ENCODE assay signal across 1 cellular context in the genomic region with DNA sequence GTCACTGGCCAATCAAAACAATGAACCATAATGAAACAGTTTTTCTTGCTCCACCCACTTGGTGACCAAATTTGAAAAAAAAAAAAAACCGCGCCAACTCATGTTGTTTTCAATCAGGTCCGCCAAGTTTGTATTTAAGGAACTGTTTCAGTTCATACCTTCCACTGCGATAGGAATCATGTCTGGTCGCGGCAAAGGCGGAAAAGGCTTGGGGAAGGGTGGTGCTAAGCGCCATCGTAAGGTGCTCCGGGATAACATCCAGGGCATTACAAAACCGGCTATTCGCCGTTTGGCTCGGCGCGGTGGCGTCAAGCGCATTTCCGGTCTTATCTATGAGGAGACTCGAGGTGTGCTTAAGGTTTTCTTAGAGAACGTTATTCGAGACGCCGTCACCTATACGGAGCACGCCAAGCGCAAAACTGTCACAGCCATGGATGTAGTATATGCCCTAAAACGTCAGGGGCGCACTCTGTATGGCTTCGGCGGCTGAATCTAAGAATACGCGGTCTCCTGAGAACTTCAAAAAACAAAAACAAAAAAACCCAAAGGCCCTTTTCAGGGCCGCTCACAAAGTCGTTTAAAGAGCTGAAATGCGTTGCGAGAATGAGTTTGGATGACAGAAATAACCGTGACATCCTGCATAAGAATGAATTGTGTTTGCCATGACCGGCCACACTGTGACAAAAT.
TF ChIP-seq lines count a peak whose summit lies in the region.

No MANE protein-coding gene starts in this region.

TF ChIP-seq in HepG2, 621 proteins besides CTCF, POLR2A, EP300 and RAD21 (continued from another document and continues in another):
- TF ChIP-seq ZNF326 (CRISPR knock-in tag; IDR thresholded peaks at IDR 0.05; ENCODE audit: borderline replicate concordance), result no peak
- peak; percentile 75 for TF ChIP-seq BCL6 (CRISPR knock-in tag; IDR thresholded peaks at IDR 0.05)
- peak; percentile 98 for TF ChIP-seq TOE1 (CRISPR knock-in tag; IDR thresholded peaks at IDR 0.05)
- TF ChIP-seq TFE3 (CRISPR knock-in tag; IDR thresholded peaks at IDR 0.05), result peak; percentile 55; the same call in 1 of the 2 replicates
- TF ChIP-seq ATM (IDR thresholded peaks at IDR 0.05; ENCODE audit: borderline replicate concordance), result no peak
- no peak; the same call in 1 of the 2 replicates for TF ChIP-seq ZNF296 (CRISPR knock-in tag; conservative IDR thresholded peaks at IDR 0.05)
- TF ChIP-seq, protein P1, sequence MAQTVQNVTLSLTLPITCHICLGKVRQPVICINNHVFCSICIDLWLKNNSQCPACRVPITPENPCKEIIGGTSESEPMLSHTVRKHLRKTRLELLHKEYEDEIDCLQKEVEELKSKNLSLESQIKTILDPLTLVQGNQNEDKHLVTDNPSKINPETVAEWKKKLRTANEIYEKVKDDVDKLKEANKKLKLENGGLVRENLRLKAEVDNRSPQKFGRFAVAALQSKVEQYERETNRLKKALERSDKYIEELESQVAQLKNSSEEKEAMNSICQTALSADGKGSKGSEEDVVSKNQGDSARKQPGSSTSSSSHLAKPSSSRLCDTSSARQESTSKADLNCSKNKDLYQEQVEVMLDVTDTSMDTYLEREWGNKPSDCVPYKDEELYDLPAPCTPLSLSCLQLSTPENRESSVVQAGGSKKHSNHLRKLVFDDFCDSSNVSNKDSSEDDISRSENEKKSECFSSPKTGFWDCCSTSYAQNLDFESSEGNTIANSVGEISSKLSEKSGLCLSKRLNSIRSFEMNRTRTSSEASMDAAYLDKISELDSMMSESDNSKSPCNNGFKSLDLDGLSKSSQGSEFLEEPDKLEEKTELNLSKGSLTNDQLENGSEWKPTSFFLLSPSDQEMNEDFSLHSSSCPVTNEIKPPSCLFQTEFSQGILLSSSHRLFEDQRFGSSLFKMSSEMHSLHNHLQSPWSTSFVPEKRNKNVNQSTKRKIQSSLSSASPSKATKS (CRISPR knock-in tag; IDR thresholded peaks at IDR 0.05), result peak; percentile 95; the same call in 1 of the 2 replicates
- peak; percentile 74; the same call in 1 of the 2 replicates for TF ChIP-seq ESRRA (CRISPR knock-in tag; IDR thresholded peaks at IDR 0.05; ENCODE audit: low read depth)
- TF ChIP-seq, protein P2, sequence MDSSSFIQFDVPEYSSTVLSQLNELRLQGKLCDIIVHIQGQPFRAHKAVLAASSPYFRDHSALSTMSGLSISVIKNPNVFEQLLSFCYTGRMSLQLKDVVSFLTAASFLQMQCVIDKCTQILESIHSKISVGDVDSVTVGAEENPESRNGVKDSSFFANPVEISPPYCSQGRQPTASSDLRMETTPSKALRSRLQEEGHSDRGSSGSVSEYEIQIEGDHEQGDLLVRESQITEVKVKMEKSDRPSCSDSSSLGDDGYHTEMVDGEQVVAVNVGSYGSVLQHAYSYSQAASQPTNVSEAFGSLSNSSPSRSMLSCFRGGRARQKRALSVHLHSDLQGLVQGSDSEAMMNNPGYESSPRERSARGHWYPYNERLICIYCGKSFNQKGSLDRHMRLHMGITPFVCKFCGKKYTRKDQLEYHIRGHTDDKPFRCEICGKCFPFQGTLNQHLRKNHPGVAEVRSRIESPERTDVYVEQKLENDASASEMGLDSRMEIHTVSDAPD (CRISPR knock-in tag; IDR thresholded peaks at IDR 0.05), result peak; percentile 87
- peak; percentile 93 for TF ChIP-seq TAF1 (CRISPR knock-in tag; IDR thresholded peaks at IDR 0.05)
- peak; percentile 90; the same call in 1 of the 2 replicates for TF ChIP-seq ZNF34 (CRISPR knock-in tag; IDR thresholded peaks at IDR 0.05; ENCODE audit: borderline replicate concordance)
- TF ChIP-seq IRF9 (CRISPR knock-in tag; IDR thresholded peaks at IDR 0.05; ENCODE audit: borderline replicate concordance), result peak; percentile 97
- 0 out of 2 replicates have a peak, but pooled peaks have one; percentile 65 for TF ChIP-seq ZNF674 (CRISPR knock-in tag; IDR thresholded peaks at IDR 0.05; ENCODE audit: low read depth)
- peak; percentile 87; the same call in 1 of the 2 replicates for TF ChIP-seq ZNF746 (CRISPR knock-in tag; IDR thresholded peaks at IDR 0.05)
- TF ChIP-seq ZNF83 (CRISPR knock-in tag; IDR thresholded peaks at IDR 0.05; ENCODE audit: borderline replicate concordance), result peak; percentile 85; the same call in 1 of the 2 replicates
- TF ChIP-seq KDM4B (CRISPR knock-in tag; IDR thresholded peaks at IDR 0.05), result peak; percentile 89
- TF ChIP-seq ZNF549 (CRISPR knock-in tag; IDR thresholded peaks at IDR 0.05), result no peak
- TF ChIP-seq NONO (IDR thresholded peaks at IDR 0.05), result no peak
- peak; percentile 93 for TF ChIP-seq NONO (CRISPR knock-in tag; conservative IDR thresholded peaks at IDR 0.05)
- TF ChIP-seq SYNCRIP (IDR thresholded peaks at IDR 0.05; ENCODE audit: insufficient read depth, low read depth, low read length), result no peak
- peak; percentile 73 for TF ChIP-seq FOXJ3 (CRISPR knock-in tag; IDR thresholded peaks at IDR 0.05; ENCODE audit: borderline replicate concordance)
- TF ChIP-seq ZNF3 (CRISPR knock-in tag; IDR thresholded peaks at IDR 0.05), result peak; percentile 59; the same call in 1 of the 2 replicates
- TF ChIP-seq MAFK (conservative IDR thresholded peaks at IDR 0.05 in 1 of 2, IDR thresholded peaks at IDR 0.05 in 1 of 2; ENCODE audit: low read length in 2 of 2), result no peak
- peak; percentile 91 for TF ChIP-seq ZNF276 (CRISPR knock-in tag; IDR thresholded peaks at IDR 0.05; ENCODE audit: low read depth)
- TF ChIP-seq, protein P3, sequence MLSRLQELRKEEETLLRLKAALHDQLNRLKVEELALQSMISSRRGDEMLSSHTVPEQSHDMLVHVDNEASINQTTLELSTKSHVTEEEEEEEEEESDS (CRISPR knock-in tag; IDR thresholded peaks at IDR 0.05; ENCODE audit: borderline replicate concordance), result peak; percentile 89
- peak; percentile 95; the same call in 1 of the 2 replicates for TF ChIP-seq ZBTB20 (CRISPR knock-in tag; IDR thresholded peaks at IDR 0.05; ENCODE audit: borderline replicate concordance, low read depth)
- no peak for TF ChIP-seq SRSF9 (IDR thresholded peaks at IDR 0.05; ENCODE audit: borderline replicate concordance, insufficient read depth, low read depth, low read length, poor library complexity, severe bottlenecking)
- peak; percentile 78; the same call in 1 of the 2 replicates for TF ChIP-seq DNMT3B (CRISPR knock-in tag; conservative IDR thresholded peaks at IDR 0.05)
- peak; percentile 66; the same call in 1 of the 2 replicates for TF ChIP-seq ZNF136 (CRISPR knock-in tag; IDR thresholded peaks at IDR 0.05; ENCODE audit: low read depth)
- no peak; the same call in 1 of the 2 replicates for TF ChIP-seq SNRNP70 (IDR thresholded peaks at IDR 0.05; ENCODE audit: low read depth, low read length)
- TF ChIP-seq ZNF382 (CRISPR knock-in tag; IDR thresholded peaks at IDR 0.05; ENCODE audit: borderline replicate concordance), result no peak
- no peak; the same call in 1 of the 2 replicates for TF ChIP-seq HNF4G (IDR thresholded peaks at IDR 0.05; ENCODE audit: borderline replicate concordance, low read depth, low read length)
- TF ChIP-seq HNF4G (CRISPR knock-in tag; IDR thresholded peaks at IDR 0.05; ENCODE audit: borderline replicate concordance, low read depth), result peak; percentile 75; the same call in 1 of the 2 replicates
- peak; percentile 59; the same call in 1 of the 2 replicates for TF ChIP-seq DPF2 (CRISPR knock-in tag; IDR thresholded peaks at IDR 0.05; ENCODE audit: borderline replicate concordance, low read depth)
- TF ChIP-seq RFXANK (CRISPR knock-in tag; IDR thresholded peaks at IDR 0.05), result 0 out of 2 replicates have a peak, but pooled peaks have one; percentile 70
- peak; percentile 94; the same call in 1 of the 2 replicates for TF ChIP-seq NAIF1 (CRISPR knock-in tag; IDR thresholded peaks at IDR 0.05; ENCODE audit: borderline replicate concordance)
- TF ChIP-seq STAT5B (CRISPR knock-in tag; IDR thresholded peaks at IDR 0.05), result peak; percentile 91; the same call in 1 of the 2 replicates
- TF ChIP-seq HHEX (CRISPR knock-in tag; IDR thresholded peaks at IDR 0.05), result no peak
- TF ChIP-seq TARDBP (CRISPR knock-in tag; IDR thresholded peaks at IDR 0.05), result peak; percentile 98
- no peak for TF ChIP-seq ZNF207 (IDR thresholded peaks at IDR 0.05; ENCODE audit: borderline replicate concordance)
- peak; percentile 68; the same call in 1 of the 2 replicates for TF ChIP-seq ZNF724P (CRISPR knock-in tag; IDR thresholded peaks at IDR 0.05; ENCODE audit: borderline replicate concordance)
- TF ChIP-seq ZC3H4 (CRISPR knock-in tag; IDR thresholded peaks at IDR 0.05; ENCODE audit: borderline replicate concordance), result peak; percentile 100
- TF ChIP-seq ZNF354B (CRISPR knock-in tag; IDR thresholded peaks at IDR 0.05), result peak; percentile 84; the same call in 1 of the 2 replicates
- peak; percentile 98 for TF ChIP-seq E2F1 (CRISPR knock-in tag; IDR thresholded peaks at IDR 0.05)
- TF ChIP-seq SSRP1 (CRISPR knock-in tag; IDR thresholded peaks at IDR 0.05), result peak; percentile 99
- TF ChIP-seq ZSCAN29 (CRISPR knock-in tag; conservative IDR thresholded peaks at IDR 0.05), result peak; percentile 89; the same call in 1 of the 2 replicates
- peak; percentile 92; the same call in 1 of the 2 replicates for TF ChIP-seq ARID2 (CRISPR knock-in tag; IDR thresholded peaks at IDR 0.05; ENCODE audit: borderline replicate concordance)
- TF ChIP-seq CREM (IDR thresholded peaks at IDR 0.05), result peak; percentile 78
- no peak for TF ChIP-seq CREM (CRISPR knock-in tag; IDR thresholded peaks at IDR 0.05)
- 0 out of 2 replicates have a peak, but pooled peaks have one; percentile 27 for TF ChIP-seq CC2D1A (CRISPR knock-in tag; IDR thresholded peaks at IDR 0.05)
- TF ChIP-seq SIX4 (CRISPR knock-in tag; IDR thresholded peaks at IDR 0.05), result peak; percentile 42; the same call in 1 of the 2 replicates
- TF ChIP-seq IRX3 (CRISPR knock-in tag; IDR thresholded peaks at IDR 0.05; ENCODE audit: borderline replicate concordance, low read depth), result peak; percentile 80
- peak; percentile 54; the same call in 1 of the 2 replicates for TF ChIP-seq CREB1 (IDR thresholded peaks at IDR 0.05)
- peak; percentile 85 for TF ChIP-seq CREB1 (CRISPR knock-in tag; IDR thresholded peaks at IDR 0.05)
- no peak; the same call in 1 of the 2 replicates for TF ChIP-seq ZMYM2 (CRISPR knock-in tag; IDR thresholded peaks at IDR 0.05)
- peak; percentile 100 for TF ChIP-seq FIP1L1 (IDR thresholded peaks at IDR 0.05; ENCODE audit: borderline replicate concordance, insufficient read depth, low read depth, low read length)
- TF ChIP-seq MED8 (CRISPR knock-in tag; IDR thresholded peaks at IDR 0.05; ENCODE audit: insufficient replicate concordance), result peak; percentile 100
- peak; percentile 77 for TF ChIP-seq CBFB (CRISPR knock-in tag; IDR thresholded peaks at IDR 0.05)
- TF ChIP-seq ZNF256 (CRISPR knock-in tag; conservative IDR thresholded peaks at IDR 0.05), result peak; percentile 91
- 0 out of 2 replicates have a peak, but pooled peaks have one; percentile 84 for TF ChIP-seq RORA (CRISPR knock-in tag; IDR thresholded peaks at IDR 0.05)
- peak; percentile 96 for TF ChIP-seq TMF1 (CRISPR knock-in tag; IDR thresholded peaks at IDR 0.05; ENCODE audit: low read depth)
- TF ChIP-seq ZNF773 (CRISPR knock-in tag; IDR thresholded peaks at IDR 0.05; ENCODE audit: borderline replicate concordance), result peak; percentile 90; the same call in 1 of the 2 replicates
- no peak for TF ChIP-seq SOX6 (IDR thresholded peaks at IDR 0.05)
- TF ChIP-seq SOX6 (CRISPR knock-in tag; IDR thresholded peaks at IDR 0.05), result peak; percentile 87
- TF ChIP-seq DBP (CRISPR knock-in tag; IDR thresholded peaks at IDR 0.05; ENCODE audit: not compliant biosample characterization), result peak; percentile 56
- TF ChIP-seq ISL2 (CRISPR knock-in tag; IDR thresholded peaks at IDR 0.05), result peak; percentile 84
